Comparison of ENCODE assay signal across 19 cellular contexts in the genomic region with DNA sequence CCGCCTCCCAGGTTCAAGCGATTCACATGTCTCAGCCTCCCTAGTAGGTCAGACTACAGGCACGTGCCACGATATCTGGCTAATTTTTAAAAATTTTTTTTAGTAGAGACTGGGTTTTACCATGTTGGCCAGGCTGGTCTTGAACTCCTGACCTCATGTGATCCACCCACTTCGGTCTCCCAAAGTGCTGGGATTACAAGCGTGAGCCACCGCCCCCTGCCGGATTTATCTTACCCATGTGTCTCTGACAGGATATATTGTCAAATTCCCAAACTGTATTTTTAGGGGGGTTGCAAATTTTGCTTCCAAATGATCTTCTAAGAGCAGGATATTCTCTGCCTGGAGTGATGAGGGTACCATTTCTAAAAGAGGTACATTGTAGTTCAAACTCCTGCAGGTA.
"Had no signal": no experiment of that assay in that cellular context is flagged by ENCODE, and none has a peak within 500 bp of the region (broad histone marks: within the 10 kb centered on the region; RNA-seq: fewer than 3 reads in every experiment).

No MANE protein-coding gene starts in this region.

- DNase-seq: dermis blood vessel endothelial cell; effector memory CD8-positive, alpha-beta T cell; head of caudate nucleus; left ventricle myocardium superior; lower lobe of right lung; natural killer cell; stimulated activated CD4-positive, alpha-beta T cell treated with anti-CD3 and anti-CD28 coated beads, Interleukin-2, amount 100 ng/mL, for 24 hours; stimulated activated CD4-positive, alpha-beta T cell treated with anti-CD3 and anti-CD28 coated beads, Interleukin-4, amount 100 ng/mL, for 24 hours; stimulated activated naive CD4-positive, alpha-beta T cell treated with Interleukin-2 at 50 U/mL for 16 hours; stomach; thyroid gland; trophoblast cell had no signal

- H3K4me3 ChIP-seq: coronary artery, lower lobe of right lung, stomach, thyroid gland had no signal

- H3K79me2 ChIP-seq: parathyroid adenoma had no signal

- H3K4me1 ChIP-seq: lower lobe of right lung, parathyroid adenoma, stomach had no signal

- ATAC-seq: effector memory CD8-positive, alpha-beta T cell; left ventricle myocardium superior; lower lobe of right lung; natural killer cell; sciatic nerve; stimulated activated effector memory CD8-positive, alpha-beta T cell treated with anti-CD3 and anti-CD28 coated beads, Interleukin-12 subunit alpha, Interleukin-12 subunit beta, amount 100 ng/mL, for 72 hours had no signal

- H2AFZ ChIP-seq: parathyroid adenoma had no signal

- FAIRE-seq: frontal cortex, keratinocyte had no signal

- H3K36me3 ChIP-seq: lower lobe of right lung, neutrophil, stomach, thyroid gland had no signal

- H3K27me3 ChIP-seq: neutrophil, stomach, thyroid gland had no signal

- H3K27ac ChIP-seq: coronary artery, lower lobe of right lung, neutrophil, parathyroid adenoma, stomach, thyroid gland had no signal

- H3K9me3 ChIP-seq: lower lobe of right lung, neutrophil, stomach, thyroid gland had no signal
